Comparison of ENCODE assay signal across 26 cellular contexts in the genomic region with DNA sequence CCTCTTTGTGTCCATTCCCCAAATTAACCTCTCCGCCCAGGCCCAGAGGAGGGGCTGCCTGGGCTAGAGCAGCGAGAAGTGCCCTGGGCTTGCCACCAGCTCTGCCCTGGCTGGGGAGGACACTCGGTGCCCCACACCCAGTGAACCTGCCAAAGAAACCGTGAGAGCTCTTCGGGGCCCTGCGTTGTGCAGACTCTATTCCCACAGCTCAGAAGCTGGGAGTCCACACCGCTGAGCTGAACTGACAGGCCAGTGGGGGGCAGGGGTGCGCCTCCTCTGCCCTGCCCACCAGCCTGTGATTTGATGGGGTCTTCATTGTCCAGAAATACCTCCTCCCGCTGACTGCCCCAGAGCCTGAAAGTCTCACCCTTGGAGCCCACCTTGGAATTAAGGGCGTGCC. TPM values are rescaled to one million over a fixed set of nuclear protein-coding genes. Genes with fewer than 3 reads are reported as not detected.
"Had no signal": no experiment of that assay in that cellular context is flagged by ENCODE, and none has a peak within 500 bp of the region (broad histone marks: within the 10 kb centered on the region; RNA-seq: fewer than 3 reads in every experiment).

No MANE protein-coding gene starts in this region.

- H3K9me3 ChIP-seq: Peyer's patch, SJSA1 had no signal

- H2AFZ ChIP-seq: PC-9 had no signal

- H3K36me3 ChIP-seq: SJSA1 had no signal

- H3K9ac ChIP-seq: KMS-11 had no signal

- H3K27me3 ChIP-seq: Peyer's patch, SJSA1 had no signal

- H3K4me3 ChIP-seq: K562, PC-9, Peyer's patch, SJSA1, SK-N-MC had no signal

- ATAC-seq: K562, Right ventricle myocardium inferior had no signal

- DNase-seq: MV-4-11, NCI-H1048, NCI-H1105, NCI-H1417, NCI-H1436 treated with DMSO at 0.1 percent for 48 hours, NCI-H1694, NCI-H187 treated with DMSO at 0.1 percent for 48 hours, NCI-H2029 treated with DMSO at 0.1 percent for 48 hours, NCI-H2227 treated with DMSO at 0.1 percent for 48 hours, NCI-H510A, NCI-H524 treated with DMSO at 0.1 percent for 48 hours, NCI-H69, NCI-H774, OCI-M1, PC-9, Peyer's patch, SIG-M5, T-helper 1 cell had no signal

- H3K27ac ChIP-seq: KMS-11, PC-9, Peyer's patch, SJSA1, SK-N-MC had no signal

- FAIRE-seq: K562 had no signal

- H3K4me2 ChIP-seq: KMS-11, PC-9 had no signal

RNA-seq across cellular contexts. Expression of gene CGREF1, which starts 18.9 kb away (rescaled TPM):
- polyA plus RNA-seq: IgD-negative memory B cell had no signal

RNA-seq across cellular contexts. Expression of gene ABHD1, which starts 23.6 kb away (rescaled TPM):
- total RNA-seq: HT1080, K562, MCF 10A, PC-9, SJSA1 had no signal
